In genomic region chr12:95218852-95219171, GRCh38 we compare ENCODE assay signal across 8 cellular contexts. TPM values are rescaled to one million over a fixed set of nuclear protein-coding genes. Genes with fewer than 3 reads are reported as not detected.
DNase-seq lines count a peak whose midpoint lies in the region; ATAC-seq and TF ChIP-seq lines count a peak whose summit lies in the region.

No MANE protein-coding gene starts in this region.

- intact Hi-C loops in CD4-positive, alpha-beta memory T cell (cut with micrococcal nuclease) = loop anchor here (1.0 to 10.0 kb wide), 7 partner anchors 216 to 1777 kb away; partner anchors contain the start of genes CEP83, ELK3, NDUFA12 and NEDD1
- intact Hi-C loops in testis (cut with DNase I; ENCODE audit: low total_unique reads) = loop anchor here (5.0 kb wide), 1 partner anchor 102 kb away; no protein-coding TSS in a partner anchor

- POLR2A ChIA-PET in CD4-positive, alpha-beta memory T cell (lab: Charles Lee; ENCODE audit: partially characterized antibody) = interaction anchor here (3.5 kb wide), 1 partner anchor 255 kb away, joined by 48 read pairs; the partner anchor contains the start of gene METAP2

- TF ChIP-seq CTCF in testis (IDR thresholded peaks at IDR 0.05) = no peak

- TF ChIP-seq POLR2A in testis (IDR thresholded peaks at IDR 0.05) = no peak

- peaks cover 34% of the 10 kb centered on the region for H3K4me1 ChIP-seq in CD4-positive, alpha-beta memory T cell (ENCODE audit: insufficient read depth, low read length)
- H3K4me1 ChIP-seq in HUES6 (ENCODE audit: control insufficient read depth, insufficient read depth, low read length) (peaks cover 17% of the 10 kb centered on the region), mononuclear cell (ENCODE audit: insufficient read depth, low read length) (peaks cover 18% of the 10 kb centered on the region), testis (peaks cover 27% of the 10 kb centered on the region)

- no peaks in the 10 kb centered on the region for H3K9me3 Mint-ChIP-seq in CD4-positive, alpha-beta memory T cell
- no peaks in the 10 kb centered on the region for H3K9me3 Mint-ChIP-seq in central memory CD8-positive, alpha-beta T cell

- no peaks in the 10 kb centered on the region for H3K27me3 Mint-ChIP-seq in CD4-positive, alpha-beta memory T cell
- peaks cover 9% of the 10 kb centered on the region for H3K27me3 Mint-ChIP-seq in central memory CD8-positive, alpha-beta T cell

- no peaks in the 10 kb centered on the region for H3K9me3 ChIP-seq in CD4-positive, alpha-beta memory T cell (ENCODE audit: control insufficient read depth in 1 of 2, low read length in 2 of 2)
- no peaks in the 10 kb centered on the region for H3K9me3 ChIP-seq in HUES6 (ENCODE audit: control insufficient read depth, insufficient read depth, low read depth, low read length)
- no peaks in the 10 kb centered on the region for H3K9me3 ChIP-seq in mononuclear cell (ENCODE audit: low read depth, low read length)
- H3K9me3 ChIP-seq in testis = no peaks in the 10 kb centered on the region

- no peaks in the 10 kb centered on the region for H3K36me3 ChIP-seq in CD4-positive, alpha-beta memory T cell (ENCODE audit: insufficient read depth, low read length)
- H3K36me3 ChIP-seq in HUES6 (ENCODE audit: control insufficient read depth, insufficient read depth, low read length) = no peaks in the 10 kb centered on the region
- H3K36me3 ChIP-seq in testis (ENCODE audit: low read depth, missing control alignments) = no peaks in the 10 kb centered on the region

- DNase-seq in CD4-positive, alpha-beta memory T cell = peak in 3 of 5 donors; percentile 31 to 66 (median 43)
- peak; percentile 6 for DNase-seq in T-helper 9 cell
- no peak for DNase-seq in central memory CD8-positive, alpha-beta T cell (ENCODE audit: low spot score in 2 of 2)
- DNase-seq in testis = peak; percentile 47
- DNase-seq in HPDE6-E6E7 (ENCODE audit: extremely low spot score) = no peak

- H3K27ac ChIP-seq in CD4-positive, alpha-beta memory T cell (ENCODE audit: low read depth, low read length) = peak overlapping the region; percentile 97
- H3K27ac ChIP-seq in HUES6 (ENCODE audit: low read depth, low read length) (peak overlapping the region; percentile 91; the same call in 1 of the 2 replicates), testis (peak overlapping the region; percentile 93 to 96)

- no peak for ATAC-seq in central memory CD8-positive, alpha-beta T cell (replicated peaks; ENCODE audit: extremely low read depth, poor library complexity, severe bottlenecking)
- no peak for ATAC-seq in GM19452 (IDR thresholded peaks at IDR 0.05; ENCODE audit: unreplicated experiment)

- peak overlapping the region; percentile 94 for H3K9ac ChIP-seq in HUES6 (ENCODE audit: low read length)

- peak overlapping the region; percentile 81 to 97 for H3K4me3 ChIP-seq in CD4-positive, alpha-beta memory T cell (ENCODE audit: low read length in 2 of 2)
- H3K4me3 ChIP-seq in HUES6 (ENCODE audit: low read depth, low read length) (peak overlapping the region; percentile 86), mononuclear cell (ENCODE audit: low read length) (peak overlapping the region; percentile 92), testis (peak overlapping the region; percentile 84 to 91)

- H3K4me3 Mint-ChIP-seq in CD4-positive, alpha-beta memory T cell = peak overlapping the region; percentile 94 to 100 (median 96)
- peak overlapping the region; percentile 91 for H3K4me3 Mint-ChIP-seq in central memory CD8-positive, alpha-beta T cell

- CTCF ChIA-PET in CD4-positive, alpha-beta memory T cell (lab: Charles Lee; ENCODE audit: partially characterized antibody) = no interaction called here

- no peaks in the 10 kb centered on the region for H3K27me3 ChIP-seq in CD4-positive, alpha-beta memory T cell (ENCODE audit: insufficient read depth, low read length)
- H3K27me3 ChIP-seq in HUES6 (ENCODE audit: control insufficient read depth, insufficient read depth, low read length) = no peaks in the 10 kb centered on the region
- no peaks in the 10 kb centered on the region for H3K27me3 ChIP-seq in mononuclear cell (ENCODE audit: insufficient read depth, low read length)
- no peaks in the 10 kb centered on the region for H3K27me3 ChIP-seq in testis

- peaks cover 0 to 6% of the 10 kb centered on the region in 2 donors for H3K36me3 Mint-ChIP-seq in CD4-positive, alpha-beta memory T cell
- peaks cover 16% of the 10 kb centered on the region for H3K36me3 Mint-ChIP-seq in central memory CD8-positive, alpha-beta T cell (ENCODE audit: insufficient read depth)

- peak overlapping the region; percentile 92 to 100 (median 97) for H3K27ac Mint-ChIP-seq in CD4-positive, alpha-beta memory T cell
- H3K27ac Mint-ChIP-seq in central memory CD8-positive, alpha-beta T cell (ENCODE audit: low read depth) = peak overlapping the region; percentile 96

- peaks cover 24 to 48% (median 35%) of the 10 kb centered on the region in 4 donors for H3K4me1 Mint-ChIP-seq in CD4-positive, alpha-beta memory T cell
- H3K4me1 Mint-ChIP-seq in central memory CD8-positive, alpha-beta T cell = peaks cover 32% of the 10 kb centered on the region

- WGBS in testis, 2 donors = 9 to 15% methylated on average over 6 of the region's 6 CpGs

RNA-seq across cellular contexts. Expression of gene VEZT, which starts 1.2 kb away (rescaled TPM):
- total RNA-seq in CD4-positive, alpha-beta memory T cell = 10 to 100 TPM; 43.9 to 49.4 TPM
- 10 to 100 TPM; 22.3 to 25.9 TPM for polyA plus RNA-seq in CD4-positive, alpha-beta memory T cell
- total RNA-seq in mononuclear cell = 93.5 TPM
- 100 to 1,000 TPM in 1 of 2 donors, 10 to 100 TPM in 1; 94.6 to 112 TPM for total RNA-seq in testis
- 31.7 TPM for polyA plus RNA-seq in testis (ENCODE audit: insufficient read depth, low read depth, low replicate concordance)

RNA-seq across cellular contexts. Expression of gene FGD6, which starts 1.5 kb away (rescaled TPM):
- total RNA-seq in CD4-positive, alpha-beta memory T cell = under 1 TPM; 0.69 to 0.70 TPM
- under 1 TPM in 1 of 2 donors, not detected in 1; 0.16 TPM for polyA plus RNA-seq in CD4-positive, alpha-beta memory T cell
- total RNA-seq in mononuclear cell (5.2 TPM), testis (10 to 100 TPM; 13.1 to 13.6 TPM)
- polyA plus RNA-seq in testis (ENCODE audit: insufficient read depth, low read depth, low replicate concordance) = 4.8 TPM

Comparison
In these comparisons a context has a peak if more than half of its experiments do, and no peak if none do; other contexts are left out.
1. DNase-seq: peak in CD4-positive, alpha-beta memory T cell (3 of 5), T-helper 9 cell (single experiment) and testis (single experiment); none in central memory CD8-positive, alpha-beta T cell (0 of 2) and HPDE6-E6E7 (single experiment).
2. Peak in every context shown above with its lines, with median percentiles within 50 percentile points of each other: H3K27ac ChIP-seq and H3K4me3 ChIP-seq.